Comparison of ENCODE assay signal across 25 cellular contexts in genomic region chr18:62144338-62144737, GRCh38.
"Had no signal": no experiment of that assay in that cellular context is flagged by ENCODE, and none has a peak within 500 bp of the region (broad histone marks: within the 10 kb centered on the region; RNA-seq: fewer than 3 reads in every experiment).

No MANE protein-coding gene starts in this region.

- H3K4me1 ChIP-seq: esophagus squamous epithelium, pancreas, suprapubic skin, transverse colon, upper lobe of right lung, uterus had no signal

- H3K36me3 ChIP-seq: uterus had no signal

- DNase-seq: cortex of kidney; effector memory CD8-positive, alpha-beta T cell; erythroblast; esophagus squamous epithelium; foreskin melanocyte; glutamatergic neuron; mesenchymal stem cell; mucosa of descending colon; naive B cell; pancreas; retina; stimulated activated CD4-positive, alpha-beta T cell treated with anti-CD3 and anti-CD28 coated beads, Interleukin-12 subunit alpha, Interleukin-12 subunit beta, amount 100 ng/mL, for 4 hours; stimulated activated CD4-positive, alpha-beta T cell treated with anti-CD3 and anti-CD28 coated beads, Interleukin-1b, Interleukin-23, amount 100 ng/mL, for 48 hours; stimulated activated CD4-positive, alpha-beta T cell treated with anti-CD3 and anti-CD28 coated beads, Interleukin-4, amount 100 ng/mL, for 1 hour; stimulated activated CD8-positive, alpha-beta memory T cell treated with anti-CD3 and anti-CD28 coated beads, Interleukin-4, amount 100 ng/mL, for 48 hours; stimulated activated naive CD4-positive, alpha-beta T cell; stimulated activated naive CD8-positive, alpha-beta T cell treated with anti-CD3 and anti-CD28 coated beads, Interleukin-15, amount 100 ng/mL, for 72 hours; transverse colon; upper lobe of right lung; uterus had no signal

- H3K9me3 ChIP-seq: esophagus squamous epithelium, mucosa of descending colon, neutrophil, pancreas, suprapubic skin, transverse colon, upper lobe of right lung, uterus had no signal

- ATAC-seq: effector memory CD8-positive, alpha-beta T cell; mucosa of descending colon; natural killer cell treated with Interleukin-12 subunit alpha and Interleukin-12 subunit beta and Interleukin-15 and Interleukin-18, amount 100 ng/mL, for 72 hours; pancreas; sciatic nerve; stimulated activated naive CD8-positive, alpha-beta T cell treated with anti-CD3 and anti-CD28 coated beads, Interleukin-15, amount 100 ng/mL, for 72 hours; upper lobe of right lung had no signal

- H3K27me3 ChIP-seq: esophagus squamous epithelium, neutrophil, pancreas, suprapubic skin, transverse colon, upper lobe of right lung, uterus had no signal

- H3K4me3 ChIP-seq: esophagus squamous epithelium, mucosa of descending colon, pancreas, smooth muscle cell, suprapubic skin, transverse colon, upper lobe of right lung, uterus had no signal

- H3K27ac ChIP-seq: esophagus squamous epithelium, neutrophil, pancreas, suprapubic skin, transverse colon, upper lobe of right lung, uterus had no signal
